Comparison of ENCODE assay signal across 8 cellular contexts in genomic region chr17:22091041-22091679, GRCh38.
A peak's percentile ranks its signal among the peaks of the same experiment; 100 is the strongest.
DNase-seq lines count a peak whose midpoint lies in the region; ATAC-seq and TF ChIP-seq lines count a peak whose summit lies in the region.
"Not testable (repeated sequence)": the region's sequence is repeated elsewhere in the genome, so short reads cannot be mapped to it uniquely, and the experiment has no call there.

No MANE protein-coding gene starts in this region.

- not testable (repeated sequence) for H3K27me3 Mint-ChIP-seq in WTC11 (ENCODE audit: low read depth); chondrocyte (ENCODE audit: low read depth); type B pancreatic cell
- peaks cover 12% of the 10 kb centered on the region for H3K27me3 Mint-ChIP-seq in nephron progenitor cell (ENCODE audit: low read depth, poor library complexity)

- CTCF ChIA-PET in WTC11 (lab: Charles Lee), result not testable (repeated sequence)

- not testable (repeated sequence) for H3K27ac ChIP-seq in iPS DF 6.9 (ENCODE audit: low read length); mesenchymal stem cell (ENCODE audit: low read length, poor library complexity, severe bottlenecking); neuronal stem cell (replicated peaks; ENCODE audit: low read length)

- H3K4me2 ChIP-seq in mesenchymal stem cell (ENCODE audit: low read length, poor library complexity, severe bottlenecking) (peak overlapping the region; percentile 34), neuronal stem cell (ENCODE audit: insufficient read depth, low read length, poor library complexity, severe bottlenecking) (peak overlapping the region; percentile 33)

- H2AFZ ChIP-seq in mesenchymal stem cell (ENCODE audit: low read depth, low read length); neuronal stem cell (ENCODE audit: low read length): not testable (repeated sequence)

- H3K9me3 ChIP-seq in iPS DF 6.9 (ENCODE audit: control insufficient read depth, insufficient read depth, low read length); mesenchymal stem cell (ENCODE audit: control insufficient read depth, low read length); neuronal stem cell (replicated peaks in 1 of 2; ENCODE audit: control insufficient read depth in 2 of 2, insufficient read depth in 1 of 2, low read depth in 1 of 2, low read length in 2 of 2): not testable (repeated sequence)

- H2BK12ac ChIP-seq in mesenchymal stem cell (ENCODE audit: low read length in 2 of 2); neuronal stem cell (ENCODE audit: low read length): not testable (repeated sequence)

- not testable (repeated sequence) for H3K27me3 ChIP-seq in H7 (ENCODE audit: control insufficient read depth, insufficient read depth, low read length); iPS DF 6.9 (ENCODE audit: control insufficient read depth, insufficient read depth, low read length); mesenchymal stem cell (ENCODE audit: control insufficient read depth in 1 of 2, insufficient read depth in 1 of 2, low read length in 2 of 2); neuronal stem cell (ENCODE audit: control insufficient read depth in 3 of 3, insufficient read depth in 3 of 3, low read depth in 1 of 3, low read length in 3 of 3)

- H3K79me1 ChIP-seq in mesenchymal stem cell (replicated peaks; ENCODE audit: low read length, poor library complexity, severe bottlenecking); neuronal stem cell (ENCODE audit: low read depth, low read length): not testable (repeated sequence)

- H3K18ac ChIP-seq in mesenchymal stem cell (ENCODE audit: low read depth in 1 of 2, low read length in 2 of 2); neuronal stem cell (ENCODE audit: low read length): not testable (repeated sequence)

- H3K4me1 ChIP-seq in iPS DF 6.9 (ENCODE audit: control insufficient read depth, insufficient read depth, low read length); mesenchymal stem cell (ENCODE audit: control insufficient read depth, insufficient read depth, low read depth, low read length); neuronal stem cell (ENCODE audit: control insufficient read depth in 2 of 2, insufficient read depth in 1 of 2, low read depth in 1 of 2, low read length in 2 of 2): not testable (repeated sequence)

- TF ChIP-seq CTCF in WTC11 (IDR thresholded peaks at IDR 0.05); chondrocyte (IDR thresholded peaks at IDR 0.05); nephron progenitor cell (IDR thresholded peaks at IDR 0.05); type B pancreatic cell (conservative IDR thresholded peaks at IDR 0.05): not testable (repeated sequence)

- not testable (repeated sequence) for H2BK5ac ChIP-seq in mesenchymal stem cell (ENCODE audit: low read depth, low read length, poor library complexity, severe bottlenecking); neuronal stem cell (ENCODE audit: low read length)

- H3K9ac ChIP-seq in mesenchymal stem cell (ENCODE audit: low read length); neuronal stem cell (ENCODE audit: low read depth, low read length, poor library complexity): not testable (repeated sequence)

- H3K9me3 Mint-ChIP-seq in WTC11 (peaks cover 15% of the 10 kb centered on the region), chondrocyte (ENCODE audit: low read depth) (peaks cover 33% of the 10 kb centered on the region), nephron progenitor cell (peaks cover 26% of the 10 kb centered on the region)
- H3K9me3 Mint-ChIP-seq in type B pancreatic cell, result not testable (repeated sequence)

- ATAC-seq in WTC11, result not testable (repeated sequence)

- H3K4me3 Mint-ChIP-seq in WTC11, result peak overlapping the region; percentile 78
- peak overlapping the region; percentile 60 for H3K4me3 Mint-ChIP-seq in chondrocyte (ENCODE audit: unreplicated experiment)
- H3K4me3 Mint-ChIP-seq in nephron progenitor cell, result peak overlapping the region; percentile 80
- peak overlapping the region; percentile 72 for H3K4me3 Mint-ChIP-seq in type B pancreatic cell

- not testable (repeated sequence) for H3K27ac Mint-ChIP-seq in WTC11; chondrocyte (ENCODE audit: unreplicated experiment); nephron progenitor cell; type B pancreatic cell

- not testable (repeated sequence) for H4K8ac ChIP-seq in mesenchymal stem cell (ENCODE audit: low read length); neuronal stem cell (ENCODE audit: low read depth, low read length)

- DNase-seq in H7; WTC11 (ENCODE audit: low spot score); chondrocyte (ENCODE audit: low spot score); iPS DF 6.9 (ENCODE audit: low read depth, low spot score); mesenchymal stem cell; nephron progenitor cell; neuronal stem cell (ENCODE audit: low spot score); type B pancreatic cell (ENCODE audit: extremely low spot score, unreplicated experiment): not testable (repeated sequence)

- WGBS in iPS DF 6.9 (ENCODE audit: insufficient coverage, insufficient read length), result 99% methylated on average over 6 of the region's 11 CpGs
- WGBS in mesenchymal stem cell, result 45% methylated on average over 9 of the region's 11 CpGs
- WGBS in neuronal stem cell (ENCODE audit: extremely low coverage in 2 of 2, insufficient read length in 2 of 2, insufficient replicate concordance in 1 of 2), 2 donors, result 92% methylated on average over 3 of the region's 11 CpGs; no CpG with 5 or more reads in 1 of the 2 donors

- POLR2A ChIA-PET in WTC11 (lab: Charles Lee), result not testable (repeated sequence)

- not testable (repeated sequence) for H3K36me3 Mint-ChIP-seq in WTC11; chondrocyte (ENCODE audit: low read depth); nephron progenitor cell (ENCODE audit: low read depth); type B pancreatic cell

- H3K4me1 Mint-ChIP-seq in WTC11; chondrocyte (ENCODE audit: low read depth); nephron progenitor cell; type B pancreatic cell (ENCODE audit: unreplicated experiment): not testable (repeated sequence)

- H4K91ac ChIP-seq in mesenchymal stem cell (ENCODE audit: low read length); neuronal stem cell (ENCODE audit: low read depth, low read length, poor library complexity): not testable (repeated sequence)

- H3K4me3 ChIP-seq in H7 (ENCODE audit: insufficient read depth, low read depth, low read length) (peak overlapping the region; percentile 27; the same call in 1 of the 2 replicates), iPS DF 6.9 (ENCODE audit: low read length) (peak overlapping the region; percentile 36; the same call in 1 of the 2 replicates), neuronal stem cell (ENCODE audit: low read length in 2 of 2) (peak overlapping the region; percentile 45 to 74)
- H3K4me3 ChIP-seq in mesenchymal stem cell (ENCODE audit: insufficient read depth in 1 of 2, low read depth in 1 of 2, low read length in 2 of 2), result not testable (repeated sequence)

- H3K14ac ChIP-seq in mesenchymal stem cell (ENCODE audit: low read length in 2 of 2); neuronal stem cell (ENCODE audit: low read length): not testable (repeated sequence)

- H2BK15ac ChIP-seq in mesenchymal stem cell (ENCODE audit: low read depth, poor library complexity, severe bottlenecking); neuronal stem cell (ENCODE audit: low read length): not testable (repeated sequence)

- H3K23ac ChIP-seq in mesenchymal stem cell (ENCODE audit: low read length in 2 of 2); neuronal stem cell (ENCODE audit: low read depth, low read length, poor library complexity): not testable (repeated sequence)

- not testable (repeated sequence) for H3K4ac ChIP-seq in mesenchymal stem cell (ENCODE audit: low read depth in 1 of 2, low read length in 2 of 2); neuronal stem cell (ENCODE audit: low read length)

- H2AK5ac ChIP-seq in mesenchymal stem cell (ENCODE audit: low read length, severe bottlenecking); neuronal stem cell (ENCODE audit: low read depth, low read length): not testable (repeated sequence)

- H2BK120ac ChIP-seq in mesenchymal stem cell (ENCODE audit: low read depth, low read length); neuronal stem cell (ENCODE audit: low read depth, low read length): not testable (repeated sequence)

- H3K36me3 ChIP-seq in H7 (replicated peaks; ENCODE audit: control insufficient read depth, insufficient read depth, low read length); iPS DF 6.9 (ENCODE audit: control insufficient read depth, insufficient read depth, low read length); mesenchymal stem cell (ENCODE audit: control insufficient read depth in 1 of 2, insufficient read depth in 2 of 2, low read depth in 1 of 2, low read length in 2 of 2); neuronal stem cell (replicated peaks in 1 of 2; ENCODE audit: control insufficient read depth in 2 of 2, insufficient read depth in 2 of 2, low read length in 2 of 2): not testable (repeated sequence)
